In the genomic region with DNA sequence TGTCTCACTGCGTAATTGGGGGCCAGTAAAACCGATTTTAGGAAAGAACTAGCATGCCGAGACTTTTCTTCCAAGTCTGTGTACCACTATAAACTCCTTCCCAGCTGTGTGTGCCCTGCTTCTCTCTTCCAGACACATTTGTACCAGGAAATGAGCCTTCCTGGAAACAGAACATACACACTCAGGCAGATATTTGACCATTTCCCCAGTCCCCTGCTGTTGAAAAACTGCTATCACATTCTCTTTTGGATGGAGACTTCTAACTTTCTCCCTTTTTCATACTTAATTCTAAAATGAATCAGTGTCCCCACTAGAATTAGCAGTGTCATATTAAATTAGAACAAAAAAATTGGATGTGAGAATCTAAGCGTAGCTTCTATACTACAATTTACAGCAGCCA, we compare ENCODE assay signal across 29 cellular contexts. TPM values are rescaled to one million over a fixed set of nuclear protein-coding genes. Genes with fewer than 3 reads are reported as not detected.
DNase-seq lines count a peak whose midpoint lies in the region; ATAC-seq, FAIRE-seq and TF ChIP-seq lines count a peak whose summit lies in the region.
"Had no signal": no experiment of that assay in that cellular context is flagged by ENCODE, and none has a peak within 500 bp of the region (broad histone marks: within the 10 kb centered on the region; RNA-seq: fewer than 3 reads in every experiment).

No MANE protein-coding gene starts in this region.

- H3K27me3 Mint-ChIP-seq in H9 (ENCODE audit: low read depth) (no peaks in the 10 kb centered on the region), progenitor cell of endocrine pancreas (no peaks in the 10 kb centered on the region)
- H3K27me3 Mint-ChIP-seq: activated naive CD4-positive, alpha-beta T cell treated with anti-CD3 and anti-CD28 coated beads, Interleukin-2, amount 50 U/mL, for 24 hours had no signal

- no peaks in the 10 kb centered on the region for H3K36me3 ChIP-seq in HepG2 (replicated peaks in 1 of 2; ENCODE audit: control insufficient read depth in 1 of 2, insufficient read depth in 2 of 2, low read length in 2 of 2)
- no peaks in the 10 kb centered on the region for H3K36me3 ChIP-seq in aorta (ENCODE audit: control insufficient read depth in 1 of 2, insufficient read depth in 2 of 2, low read length in 1 of 2)
- H3K36me3 ChIP-seq in effector memory CD4-positive, alpha-beta T cell (ENCODE audit: control insufficient read depth, insufficient read depth, low read length) = no peaks in the 10 kb centered on the region
- H3K36me3 ChIP-seq: BLaER1 treated with 17β-estradiol and CSF1 and Interleukin-3, amounts not matched to agents 10 nM and 100 nM; uterus had no signal

- H3K36me3 Mint-ChIP-seq in H9 (ENCODE audit: insufficient read depth in 1 of 3, low read depth in 3 of 3) (no peaks in the 10 kb centered on the region), progenitor cell of endocrine pancreas (ENCODE audit: insufficient read depth) (no peaks in the 10 kb centered on the region)
- H3K36me3 Mint-ChIP-seq: activated naive CD4-positive, alpha-beta T cell treated with anti-CD3 and anti-CD28 coated beads, Interleukin-2, amount 50 U/mL, for 24 hours; WTC11 had no signal

- no peak overlapping the region for H3K27ac ChIP-seq in H9 (ENCODE audit: insufficient read length, low read depth, low read length)
- peak overlapping the region; percentile 94 for H3K27ac ChIP-seq in HepG2 (ENCODE audit: extremely low read length, insufficient read depth, low read length)
- no peak overlapping the region for H3K27ac ChIP-seq in aorta (ENCODE audit: low read depth in 1 of 2, low read length in 2 of 2)
- no peak overlapping the region for H3K27ac ChIP-seq in effector memory CD4-positive, alpha-beta T cell (ENCODE audit: insufficient read depth, low read length, poor library complexity, severe bottlenecking)
- H3K27ac ChIP-seq: BLaER1 treated with 17β-estradiol and CSF1 and Interleukin-3, amounts not matched to agents 10 nM and 100 nM; dorsolateral prefrontal cortex; psoas muscle; uterus had no signal

- no peak overlapping the region for H2BK15ac ChIP-seq in H9 (ENCODE audit: low read depth, low read length)

- TF ChIP-seq CTCF in H9 (conservative IDR thresholded peaks at IDR 0.05) = no peak; the same call in 2 of the 3 replicates
- peak; percentile 13 for TF ChIP-seq CTCF in choroid plexus epithelial cell (conservative IDR thresholded peaks at IDR 0.05; ENCODE audit: low read depth, low read length)
- no peak for TF ChIP-seq CTCF in HepG2 (CRISPR knock-in tag; IDR thresholded peaks at IDR 0.05)
- TF ChIP-seq CTCF in progenitor cell of endocrine pancreas (IDR thresholded peaks at IDR 0.05; ENCODE audit: unreplicated experiment) = peak; percentile 27

- no peak overlapping the region for H4K5ac ChIP-seq in H9 (ENCODE audit: insufficient read length, low read depth, low read length)

- TSS peak; percentile 59 for BruUV-seq in HepG2 (replicated peaks; lab: Mats Ljungman, UMichigan)

- no peak overlapping the region for H3T11ph ChIP-seq in H9 (ENCODE audit: low read length)

- H3K4me3 ChIP-seq in choroid plexus epithelial cell (ENCODE audit: low read depth, low read length) (no peak overlapping the region), HepG2 (replicated peaks in 1 of 3; ENCODE audit: insufficient read depth in 1 of 3, low read depth in 2 of 3, low read length in 3 of 3) (peak overlapping the region in 1 of 3 experiments; percentile 15; a peak in 1 of 6 replicates), aorta (ENCODE audit: low read length in 2 of 2) (no peak overlapping the region)
- H3K4me3 ChIP-seq in effector memory CD4-positive, alpha-beta T cell (ENCODE audit: insufficient read depth, low read depth, low read length, poor library complexity, severe bottlenecking) = no peak overlapping the region
- H3K4me3 ChIP-seq: BLaER1 treated with 17β-estradiol and CSF1 and Interleukin-3, amounts not matched to agents 10 nM and 100 nM; dorsolateral prefrontal cortex; GM12878; psoas muscle; uterus had no signal

- in situ Hi-C loops in HepG2 (cut with HindIII; ENCODE audit: extremely low pct_ligation_motif_present, low pct_unique_long_range_greater_than_20kb) = no loop called here

- H3K9me3 Mint-ChIP-seq in H9 (no peaks in the 10 kb centered on the region), progenitor cell of endocrine pancreas (ENCODE audit: low read depth) (peaks cover 2% of the 10 kb centered on the region)
- H3K9me3 Mint-ChIP-seq: activated naive CD4-positive, alpha-beta T cell treated with anti-CD3 and anti-CD28 coated beads, Interleukin-2, amount 50 U/mL, for 24 hours; WTC11 had no signal

- no peaks in the 10 kb centered on the region for H3K27me3 ChIP-seq in H9 (ENCODE audit: insufficient read depth, low read length)
- no peaks in the 10 kb centered on the region for H3K27me3 ChIP-seq in HepG2 (ENCODE audit: control insufficient read depth in 1 of 2, insufficient read depth in 2 of 2, low read length in 2 of 2)
- no peaks in the 10 kb centered on the region for H3K27me3 ChIP-seq in aorta (ENCODE audit: control insufficient read depth in 1 of 2, insufficient read depth in 2 of 2, low read length in 1 of 2)
- no peaks in the 10 kb centered on the region for H3K27me3 ChIP-seq in effector memory CD4-positive, alpha-beta T cell (replicated peaks; ENCODE audit: control insufficient read depth, insufficient read depth, low read length, poor library complexity, severe bottlenecking)
- H3K27me3 ChIP-seq: BLaER1 treated with 17β-estradiol and CSF1 and Interleukin-3, amounts not matched to agents 10 nM and 100 nM; uterus had no signal

- H2BK120ac ChIP-seq in H9 (ENCODE audit: low read depth, low read length, poor library complexity, severe bottlenecking) = no peak overlapping the region

- FAIRE-seq in HepG2 (lab: Jason Lieb, UNC) = no peak
- FAIRE-seq: GM12878 had no signal

- no peak overlapping the region for H3K23ac ChIP-seq in H9 (ENCODE audit: insufficient read length, low read depth, low read length)

- H2BK20ac ChIP-seq in H9 (ENCODE audit: low read depth, low read length, poor library complexity, severe bottlenecking) = no peak overlapping the region

- H3K79me1 ChIP-seq in H9 (ENCODE audit: insufficient read depth, low read depth, low read length, poor library complexity, severe bottlenecking) = no peaks in the 10 kb centered on the region

- H3K56ac ChIP-seq in H9 (ENCODE audit: insufficient read length, low read depth, low read length) = no peak overlapping the region

- no peak overlapping the region for H3K4ac ChIP-seq in H9 (ENCODE audit: low read depth, low read length)

- POLR2A ChIA-PET in HepG2 (lab: Yijun Ruan, JAX) = interaction anchor here (0.9 to 1.4 kb wide), 3 partner anchors 115 to 296 kb away, joined by 3 to 8 read pairs (median 5); no protein-coding TSS in a partner anchor

- peak; percentile 6; the same call in 1 of the 2 replicates for TF ChIP-seq RAD21 in HepG2 (CRISPR knock-in tag; IDR thresholded peaks at IDR 0.05)

- intact Hi-C loops in HepG2 (cut with micrococcal nuclease; ENCODE audit: unreplicated experiment) (loop anchor here (2.0 to 5.0 kb wide), 3 partner anchors 116 to 189 kb away; no protein-coding TSS in a partner anchor), aorta (cut with DNase I) (no loop called here)

- no peak overlapping the region for H2BK12ac ChIP-seq in H9 (ENCODE audit: insufficient read length, low read depth, low read length)

- no peaks in the 10 kb centered on the region for H3K23me2 ChIP-seq in H9 (ENCODE audit: insufficient read length, low read depth, low read length, poor library complexity, severe bottlenecking)

- H3K4me1 Mint-ChIP-seq in H9 = 0 out of 4 replicates have a peak, but pooled peaks cover 0 to 4% of the 10 kb centered on the region in 2 experiments
- peaks cover 33% of the 10 kb centered on the region for H3K4me1 Mint-ChIP-seq in progenitor cell of endocrine pancreas (ENCODE audit: low read depth)
- H3K4me1 Mint-ChIP-seq: activated naive CD4-positive, alpha-beta T cell treated with anti-CD3 and anti-CD28 coated beads, Interleukin-2, amount 50 U/mL, for 24 hours had no signal

- H3K4me3 Mint-ChIP-seq in H9 (no peak overlapping the region), progenitor cell of endocrine pancreas (ENCODE audit: low read depth) (no peak overlapping the region)
- H3K4me3 Mint-ChIP-seq: activated naive CD4-positive, alpha-beta T cell treated with anti-CD3 and anti-CD28 coated beads, Interleukin-2, amount 50 U/mL, for 24 hours; WTC11 had no signal

- no peak overlapping the region for H2AK5ac ChIP-seq in H9 (ENCODE audit: insufficient read length, low read length)

- no peaks in the 10 kb centered on the region for H3K4me1 ChIP-seq in H9 (ENCODE audit: insufficient read depth, low read length)
- peaks cover 71% of the 10 kb centered on the region for H3K4me1 ChIP-seq in HepG2 (ENCODE audit: insufficient read depth, low read length)
- H3K4me1 ChIP-seq in aorta (ENCODE audit: control insufficient read depth in 1 of 2, insufficient read depth in 2 of 2, low read length in 2 of 2) = no peaks in the 10 kb centered on the region
- no peaks in the 10 kb centered on the region for H3K4me1 ChIP-seq in effector memory CD4-positive, alpha-beta T cell (ENCODE audit: control insufficient read depth, insufficient read depth, low read length, poor library complexity, severe bottlenecking)
- H3K4me1 ChIP-seq: psoas muscle, uterus had no signal

- TF ChIP-seq EP300 in HepG2 (IDR thresholded peaks at IDR 0.05; ENCODE audit: low read depth in 2 of 2, low read length in 2 of 2) = no peak
- no peak for TF ChIP-seq EP300 in HepG2 (CRISPR knock-in tag; IDR thresholded peaks at IDR 0.05; ENCODE audit: borderline replicate concordance)

- H3K14ac ChIP-seq in H9 (ENCODE audit: insufficient read depth, low read length) = no peak overlapping the region

- no CpG with 5 or more reads among the region's 4 CpGs for WGBS in H9 (ENCODE audit: extremely low coverage, insufficient read length, low lambda C conversion rate)
- WGBS in HepG2 (ENCODE audit: low lambda C conversion rate) = 84% methylated on average over 4 of the region's 4 CpGs
- 61 to 72% methylated on average over 4 of the region's 4 CpGs for WGBS in aorta, 2 donors

- H2BK5ac ChIP-seq in H9 (ENCODE audit: insufficient read length, low read length) = no peak overlapping the region

- no peaks in the 10 kb centered on the region for H3K9me3 ChIP-seq in H9 (ENCODE audit: control insufficient read depth, low read depth, low read length)
- no peaks in the 10 kb centered on the region for H3K9me3 ChIP-seq in HepG2 (ENCODE audit: low read length)
- H3K9me3 ChIP-seq in aorta (ENCODE audit: control insufficient read depth, low read length) = no peaks in the 10 kb centered on the region
- H3K9me3 ChIP-seq in effector memory CD4-positive, alpha-beta T cell (ENCODE audit: control insufficient read depth, low read length) = no peaks in the 10 kb centered on the region
- H3K9me3 ChIP-seq: BLaER1 treated with 17β-estradiol and CSF1 and Interleukin-3, amounts not matched to agents 10 nM and 100 nM; psoas muscle; uterus had no signal

- H3K27ac Mint-ChIP-seq in H9 = peak overlapping the region in 1 of 3 experiments; percentile 28; a peak in 2 of 7 replicates
- peak overlapping the region; percentile 83 for H3K27ac Mint-ChIP-seq in progenitor cell of endocrine pancreas
- H3K27ac Mint-ChIP-seq: activated naive CD4-positive, alpha-beta T cell treated with anti-CD3 and anti-CD28 coated beads, Interleukin-2, amount 50 U/mL, for 24 hours; WTC11 had no signal

- no peak overlapping the region for H3K18ac ChIP-seq in H9 (ENCODE audit: insufficient read length, low read depth, low read length)

- peak overlapping the region; percentile 4 for H2AFZ ChIP-seq in H9 (ENCODE audit: low read length)
- no peak overlapping the region for H2AFZ ChIP-seq in HepG2 (ENCODE audit: low read length)

- no peaks in the 10 kb centered on the region for H4K20me1 ChIP-seq in H9 (ENCODE audit: control insufficient read depth, insufficient read depth, insufficient read length)
- no peaks in the 10 kb centered on the region for H4K20me1 ChIP-seq in HepG2 (ENCODE audit: insufficient read depth, low read length)
- H4K20me1 ChIP-seq: BLaER1 treated with 17β-estradiol and CSF1 and Interleukin-3, amounts not matched to agents 10 nM and 100 nM had no signal

- no peak for DNase-seq in H9
- no peak for DNase-seq in choroid plexus epithelial cell (ENCODE audit: low read depth)
- DNase-seq in HepG2 (ENCODE audit: low spot score) = no peak
- DNase-seq in progenitor cell of endocrine pancreas (ENCODE audit: low spot score, unreplicated experiment) = no peak
- no peak for DNase-seq in aorta
- no peak for DNase-seq in effector memory CD4-positive, alpha-beta T cell
- DNase-seq in NCI-H146 treated with DMSO at 0.1 percent for 48 hours (lab: John Stamatoyannopoulos, UW; ENCODE audit: unreplicated experiment) = no peak
- DNase-seq: activated CD4-positive, alpha-beta T cell treated with anti-CD3 and anti-CD28 coated beads, Interleukin-2, amount 50 U/mL, for 4 hours; anterior cingulate cortex; central memory CD4-positive, alpha-beta T cell; COR-L47; dorsolateral prefrontal cortex; head of caudate nucleus; IMR-90; midbrain; NCI-H2107; NCI-H446 treated with DMSO at 0.1 percent for 48 hours; psoas muscle; SHP77 treated with DMSO at 0.1 percent for 48 hours; stimulated activated CD4-positive, alpha-beta T cell treated with anti-CD3 and anti-CD28 coated beads, Interleukin-1b, Interleukin-23, amount 100 ng/mL, for 48 hours; SW 1271; T1000; uterus had no signal

- CTCF ChIA-PET in HepG2 (lab: Yijun Ruan, JAX; ENCODE audit: low intra/inter-chr PET ratio, low total read pairs) = no interaction called here

- H3K9ac ChIP-seq in H9 (ENCODE audit: extremely low read depth, insufficient read length, low read length) (no peak overlapping the region), HepG2 (ENCODE audit: insufficient read depth, low read depth, low read length) (peak overlapping the region; percentile 68)
- H3K9ac ChIP-seq: BLaER1 treated with 17β-estradiol and CSF1 and Interleukin-3, amounts not matched to agents 10 nM and 100 nM had no signal

- ATAC-seq in HepG2 (peak; percentile 58), aorta (ENCODE audit: low FRiP score) (no peak)
- ATAC-seq: GM12878, psoas muscle, WTC11 had no signal

- no peak overlapping the region for H4K8ac ChIP-seq in H9 (replicated peaks; ENCODE audit: insufficient read length, low read depth, low read length)

- H4K91ac ChIP-seq in H9 (ENCODE audit: insufficient read length, low read depth, low read length) = no peak overlapping the region

- no peak overlapping the region for H3K4me2 ChIP-seq in H9 (ENCODE audit: insufficient read depth, insufficient read length, low read length)
- H3K4me2 ChIP-seq in HepG2 (ENCODE audit: low read depth, low read length) = peak overlapping the region; percentile 64

- no peaks in the 10 kb centered on the region for H3K79me2 ChIP-seq in H9 (ENCODE audit: insufficient read depth, low read length)
- H3K79me2 ChIP-seq in HepG2 (ENCODE audit: insufficient read depth, low read length) = no peaks in the 10 kb centered on the region

- no peak for TF ChIP-seq POLR2A in HepG2 (IDR thresholded peaks at IDR 0.05; ENCODE audit: insufficient read depth in 1 of 2, low read depth in 2 of 2, low read length in 2 of 2)

RNA-seq across cellular contexts. Expression of a gene that starts 20.2 kb away (rescaled TPM):
- total RNA-seq in H9 (2021) = not detected in 2 replicates
- total RNA-seq in HepG2 (2016; rRNA removed; fragmentation: Illumina TruSeq; extraction: Trizol) = not detected in 2 replicates
- not detected in 2 replicates for total RNA-seq in HepG2 (2016; cell fraction: cytosol; rRNA removed; fragmentation: Illumina TruSeq; extraction: Trizol; ENCODE audit: low read depth)
- not detected in 2 replicates for total RNA-seq in HepG2 (2016; cell fraction: insoluble cytoplasmic fraction; rRNA removed; fragmentation: Illumina TruSeq; extraction: Trizol)
- total RNA-seq in HepG2 (2016; cell fraction: membrane; rRNA removed; fragmentation: Illumina TruSeq; extraction: Trizol) = not detected in 2 replicates
- not detected in 2 replicates for total RNA-seq in HepG2 (2016; cell fraction: nucleus; rRNA removed; fragmentation: Illumina TruSeq; extraction: Trizol)
- 0.04 and 0.07 TPM in 2 replicates for polyA plus RNA-seq in HepG2 (2011; rRNA removed)
- polyA plus RNA-seq in HepG2 (2011; cell fraction: cytosol; rRNA removed) = 0.01 and 0.03 TPM in 2 replicates
- 0.03 and 0.05 TPM in 2 replicates for polyA plus RNA-seq in HepG2 (2011; cell fraction: nucleus; rRNA removed)
- polyA plus RNA-seq in HepG2 (2012) = 0.19 and 0.29 TPM in 2 replicates
- polyA plus RNA-seq in HepG2 (2016; cell fraction: cytosol; fragmentation: Illumina TruSeq; extraction: Trizol; ENCODE audit: low read depth) = not detected in 2 replicates
- polyA plus RNA-seq in HepG2 (2016; cell fraction: insoluble cytoplasmic fraction; fragmentation: Illumina TruSeq; extraction: Trizol; ENCODE audit: low read depth) = not detected in 2 replicates
- not detected in 2 replicates for polyA plus RNA-seq in HepG2 (2016; cell fraction: membrane; fragmentation: Illumina TruSeq; extraction: Trizol; ENCODE audit: low read depth)
- polyA plus RNA-seq in HepG2 (2016; cell fraction: nucleus; fragmentation: Illumina TruSeq; extraction: Trizol; ENCODE audit: insufficient read depth, low read depth) = not detected in 2 replicates
- not detected in 2 replicates for polyA minus RNA-seq in HepG2 (2011; rRNA and poly(A)+ RNA removed; ENCODE audit: low replicate concordance)
- not detected in 2 replicates for polyA minus RNA-seq in HepG2 (2011; cell fraction: cytosol; rRNA and poly(A)+ RNA removed)
- polyA minus RNA-seq in HepG2 (2011; cell fraction: nucleus; rRNA and poly(A)+ RNA removed) = 0.12 TPM in 1 of 2 replicates, not detected in the other
- not detected in 2 replicates for total RNA-seq in progenitor cell of endocrine pancreas
- total RNA-seq in aorta = not detected
- not detected for polyA plus RNA-seq in aorta
- total RNA-seq: dorsolateral prefrontal cortex, IMR-90, M059J, psoas muscle, WTC11 had no signal
- polyA plus RNA-seq: AG04450, IMR-90, psoas muscle had no signal

RNA-seq across cellular contexts. Expression of a gene that starts 50.7 kb away (rescaled TPM):
- total RNA-seq in H9 (2021) = 0.04 TPM in 2 replicates
- total RNA-seq in HepG2 (2016; rRNA removed; fragmentation: Illumina TruSeq; extraction: Trizol) = not detected in 2 replicates
- total RNA-seq in HepG2 (2016; cell fraction: cytosol; rRNA removed; fragmentation: Illumina TruSeq; extraction: Trizol; ENCODE audit: low read depth) = not detected in 2 replicates
- total RNA-seq in HepG2 (2016; cell fraction: insoluble cytoplasmic fraction; rRNA removed; fragmentation: Illumina TruSeq; extraction: Trizol) = not detected in 2 replicates
- not detected in 2 replicates for total RNA-seq in HepG2 (2016; cell fraction: membrane; rRNA removed; fragmentation: Illumina TruSeq; extraction: Trizol)
- total RNA-seq in HepG2 (2016; cell fraction: nucleus; rRNA removed; fragmentation: Illumina TruSeq; extraction: Trizol) = not detected in 2 replicates
- polyA plus RNA-seq in HepG2 (2011; rRNA removed) = not detected in 2 replicates
- polyA plus RNA-seq in HepG2 (2011; cell fraction: cytosol; rRNA removed) = 0.01 TPM in 1 of 2 replicates, not detected in the other
- polyA plus RNA-seq in HepG2 (2011; cell fraction: nucleus; rRNA removed) = 0.05 TPM in 1 of 2 replicates, not detected in the other
- polyA plus RNA-seq in HepG2 (2012) = not detected in 2 replicates
- polyA plus RNA-seq in HepG2 (2016; cell fraction: cytosol; fragmentation: Illumina TruSeq; extraction: Trizol; ENCODE audit: low read depth) = not detected in 2 replicates
- polyA plus RNA-seq in HepG2 (2016; cell fraction: insoluble cytoplasmic fraction; fragmentation: Illumina TruSeq; extraction: Trizol; ENCODE audit: low read depth) = not detected in 2 replicates
- not detected in 2 replicates for polyA plus RNA-seq in HepG2 (2016; cell fraction: membrane; fragmentation: Illumina TruSeq; extraction: Trizol; ENCODE audit: low read depth)
- polyA plus RNA-seq in HepG2 (2016; cell fraction: nucleus; fragmentation: Illumina TruSeq; extraction: Trizol; ENCODE audit: insufficient read depth, low read depth) = not detected in 2 replicates
- 0.12 TPM in 1 of 2 replicates, not detected in the other for polyA minus RNA-seq in HepG2 (2011; rRNA and poly(A)+ RNA removed; ENCODE audit: low replicate concordance)
- polyA minus RNA-seq in HepG2 (2011; cell fraction: cytosol; rRNA and poly(A)+ RNA removed) = not detected in 2 replicates
- not detected in 2 replicates for polyA minus RNA-seq in HepG2 (2011; cell fraction: nucleus; rRNA and poly(A)+ RNA removed)
- not detected in 2 replicates for total RNA-seq in progenitor cell of endocrine pancreas
- total RNA-seq in aorta = not detected
- polyA plus RNA-seq in aorta = under 1 TPM; 0.08 to 0.50 TPM
- total RNA-seq: IMR-90, M059J had no signal
- polyA plus RNA-seq: AG04450, IMR-90 had no signal

Comparison
In these comparisons a context has a peak if more than half of its experiments do, and no peak if none do; other contexts are left out.
1. CTCF ChIP-seq: peak in choroid plexus epithelial cell (single experiment) and progenitor cell of endocrine pancreas (single experiment); none in H9 (single experiment) and HepG2 (single experiment).